Comparison of ENCODE assay signal across 1 cellular context in the genomic region with DNA sequence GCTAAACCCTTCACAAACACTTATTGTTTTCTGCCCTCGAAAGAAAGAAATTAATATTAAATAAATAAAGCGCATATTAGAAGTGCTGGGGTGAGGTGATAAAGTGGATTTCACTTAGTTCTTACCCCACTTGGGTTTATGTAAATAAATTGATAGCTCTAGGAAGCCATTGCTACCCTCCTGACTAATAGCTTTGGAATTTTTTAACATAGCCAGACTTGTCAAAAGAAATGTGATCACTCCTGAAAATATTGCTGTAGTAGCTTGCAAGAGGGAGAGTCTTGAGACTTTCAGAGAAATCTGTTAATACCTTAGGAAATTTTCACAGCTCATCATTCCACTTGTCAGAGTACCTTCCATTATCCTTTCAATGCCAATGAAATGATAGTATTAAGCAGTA.
TF ChIP-seq lines count a peak whose summit lies in the region.

No MANE protein-coding gene starts in this region.

TF ChIP-seq in GM23338, 12 proteins besides CTCF, POLR2A, EP300 and RAD21 (continued from another document):
- TF ChIP-seq, protein P1, sequence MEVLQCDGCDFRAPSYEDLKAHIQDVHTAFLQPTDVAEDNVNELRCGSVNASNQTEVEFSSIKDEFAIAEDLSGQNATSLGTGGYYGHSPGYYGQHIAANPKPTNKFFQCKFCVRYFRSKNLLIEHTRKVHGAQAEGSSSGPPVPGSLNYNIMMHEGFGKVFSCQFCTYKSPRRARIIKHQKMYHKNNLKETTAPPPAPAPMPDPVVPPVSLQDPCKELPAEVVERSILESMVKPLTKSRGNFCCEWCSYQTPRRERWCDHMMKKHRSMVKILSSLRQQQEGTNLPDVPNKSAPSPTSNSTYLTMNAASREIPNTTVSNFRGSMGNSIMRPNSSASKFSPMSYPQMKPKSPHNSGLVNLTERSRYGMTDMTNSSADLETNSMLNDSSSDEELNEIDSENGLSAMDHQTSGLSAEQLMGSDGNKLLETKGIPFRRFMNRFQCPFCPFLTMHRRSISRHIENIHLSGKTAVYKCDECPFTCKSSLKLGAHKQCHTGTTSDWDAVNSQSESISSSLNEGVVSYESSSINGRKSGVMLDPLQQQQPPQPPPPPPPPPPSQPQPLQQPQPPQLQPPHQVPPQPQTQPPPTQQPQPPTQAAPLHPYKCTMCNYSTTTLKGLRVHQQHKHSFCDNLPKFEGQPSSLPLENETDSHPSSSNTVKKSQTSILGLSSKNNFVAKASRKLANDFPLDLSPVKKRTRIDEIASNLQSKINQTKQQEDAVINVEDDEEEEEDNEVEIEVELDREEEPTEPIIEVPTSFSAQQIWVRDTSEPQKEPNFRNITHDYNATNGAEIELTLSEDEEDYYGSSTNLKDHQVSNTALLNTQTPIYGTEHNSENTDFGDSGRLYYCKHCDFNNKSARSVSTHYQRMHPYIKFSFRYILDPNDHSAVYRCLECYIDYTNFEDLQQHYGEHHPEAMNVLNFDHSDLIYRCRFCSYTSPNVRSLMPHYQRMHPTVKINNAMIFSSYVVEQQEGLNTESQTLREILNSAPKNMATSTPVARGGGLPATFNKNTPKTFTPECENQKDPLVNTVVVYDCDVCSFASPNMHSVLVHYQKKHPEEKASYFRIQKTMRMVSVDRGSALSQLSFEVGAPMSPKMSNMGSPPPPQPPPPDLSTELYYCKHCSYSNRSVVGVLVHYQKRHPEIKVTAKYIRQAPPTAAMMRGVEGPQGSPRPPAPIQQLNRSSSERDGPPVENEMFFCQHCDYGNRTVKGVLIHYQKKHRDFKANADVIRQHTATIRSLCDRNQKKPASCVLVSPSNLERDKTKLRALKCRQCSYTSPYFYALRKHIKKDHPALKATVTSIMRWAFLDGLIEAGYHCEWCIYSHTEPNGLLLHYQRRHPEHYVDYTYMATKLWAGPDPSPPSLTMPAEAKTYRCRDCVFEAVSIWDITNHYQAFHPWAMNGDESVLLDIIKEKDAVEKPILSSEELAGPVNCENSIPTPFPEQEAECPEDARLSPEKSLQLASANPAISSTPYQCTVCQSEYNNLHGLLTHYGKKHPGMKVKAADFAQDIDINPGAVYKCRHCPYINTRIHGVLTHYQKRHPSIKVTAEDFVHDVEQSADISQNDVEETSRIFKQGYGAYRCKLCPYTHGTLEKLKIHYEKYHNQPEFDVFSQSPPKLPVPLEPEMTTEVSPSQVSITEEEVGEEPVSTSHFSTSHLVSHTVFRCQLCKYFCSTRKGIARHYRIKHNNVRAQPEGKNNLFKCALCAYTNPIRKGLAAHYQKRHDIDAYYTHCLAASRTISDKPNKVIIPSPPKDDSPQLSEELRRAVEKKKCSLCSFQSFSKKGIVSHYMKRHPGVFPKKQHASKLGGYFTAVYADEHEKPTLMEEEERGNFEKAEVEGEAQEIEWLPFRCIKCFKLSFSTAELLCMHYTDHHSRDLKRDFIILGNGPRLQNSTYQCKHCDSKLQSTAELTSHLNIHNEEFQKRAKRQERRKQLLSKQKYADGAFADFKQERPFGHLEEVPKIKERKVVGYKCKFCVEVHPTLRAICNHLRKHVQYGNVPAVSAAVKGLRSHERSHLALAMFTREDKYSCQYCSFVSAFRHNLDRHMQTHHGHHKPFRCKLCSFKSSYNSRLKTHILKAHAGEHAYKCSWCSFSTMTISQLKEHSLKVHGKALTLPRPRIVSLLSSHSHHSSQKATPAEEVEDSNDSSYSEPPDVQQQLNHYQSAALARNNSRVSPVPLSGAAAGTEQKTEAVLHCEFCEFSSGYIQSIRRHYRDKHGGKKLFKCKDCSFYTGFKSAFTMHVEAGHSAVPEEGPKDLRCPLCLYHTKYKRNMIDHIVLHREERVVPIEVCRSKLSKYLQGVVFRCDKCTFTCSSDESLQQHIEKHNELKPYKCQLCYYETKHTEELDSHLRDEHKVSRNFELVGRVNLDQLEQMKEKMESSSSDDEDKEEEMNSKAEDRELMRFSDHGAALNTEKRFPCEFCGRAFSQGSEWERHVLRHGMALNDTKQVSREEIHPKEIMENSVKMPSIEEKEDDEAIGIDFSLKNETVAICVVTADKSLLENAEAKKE (CRISPR knock-in tag; IDR thresholded peaks at IDR 0.05), result no peak
- TF ChIP-seq EZH2phosphoT487 (IDR thresholded peaks at IDR 0.05; ENCODE audit: unreplicated experiment), result no peak
